In the genomic region with DNA sequence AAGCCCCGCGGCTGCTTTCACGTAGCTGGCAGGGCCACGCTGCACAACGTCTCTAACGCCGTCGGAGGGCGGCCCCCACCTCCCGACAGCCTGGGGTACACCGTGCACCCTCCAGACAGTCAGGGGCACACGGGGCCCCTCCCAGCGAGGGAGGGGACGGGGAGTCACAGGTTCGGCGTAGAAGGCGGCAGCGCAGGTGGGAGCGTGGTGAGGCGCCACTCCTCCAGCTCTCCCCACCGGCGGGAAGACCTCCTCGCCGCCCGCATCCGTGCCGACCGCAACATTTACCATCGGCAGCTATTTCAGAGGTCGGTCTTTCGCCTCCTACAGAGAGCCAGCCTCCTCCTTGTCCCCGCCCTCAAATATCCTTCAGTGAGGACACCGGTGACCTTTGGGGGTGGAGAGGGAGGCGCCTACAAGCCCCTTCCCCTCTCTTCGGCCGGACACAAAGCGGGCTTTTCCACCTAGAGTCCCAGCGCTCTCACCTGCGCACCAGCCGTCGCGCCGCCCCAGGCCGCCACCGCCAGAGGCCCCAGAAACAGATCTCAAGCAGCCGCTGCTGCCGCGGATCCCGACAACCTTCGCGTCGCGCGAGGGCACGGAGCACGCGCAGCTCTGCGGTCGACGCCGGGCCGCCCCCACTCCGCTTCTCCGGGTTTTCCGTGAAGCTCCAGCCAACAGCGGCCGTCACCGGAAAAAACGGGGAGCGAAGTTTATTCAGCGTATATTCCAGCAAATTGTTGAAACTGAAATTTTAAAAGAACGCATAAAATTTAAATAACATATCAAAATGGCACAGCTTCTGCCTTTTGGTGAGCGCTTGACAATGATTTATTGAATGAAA, we compare ENCODE assay signal across 8 cellular contexts. TPM values are rescaled to one million over a fixed set of nuclear protein-coding genes. Genes with fewer than 3 reads are reported as not detected.
DNase-seq lines count a peak whose midpoint lies in the region; ATAC-seq, FAIRE-seq and TF ChIP-seq lines count a peak whose summit lies in the region.

MKKS (minus strand) TSS at position 600 of the 844 bp plus-strand sequence. CDS start 20,708 bp downstream, outside the sequence.

- H3K4me1 Mint-ChIP-seq in immature natural killer cell, result peaks cover 34 to 67% of the 10 kb centered on the region in 2 donors

- H3K27ac Mint-ChIP-seq in immature natural killer cell, result peak within 1 kb of the TSS; percentile 91 to 98 (median 94)

- H3K9me3 Mint-ChIP-seq in immature natural killer cell, result no peaks in the 10 kb centered on the region

- ATAC-seq in A549, result peak; percentile 75 to 79
- peak; percentile 33 for ATAC-seq in GM18861 (IDR thresholded peaks at IDR 0.05; ENCODE audit: unreplicated experiment)
- ATAC-seq in HG03066 (IDR thresholded peaks at IDR 0.05; ENCODE audit: low read depth, unreplicated experiment), result peak; percentile 55

- no peak for TF ChIP-seq CTCF in A549 (IDR thresholded peaks at IDR 0.05)
- TF ChIP-seq CTCF in VCaP (conservative IDR thresholded peaks at IDR 0.05), result 0 out of 2 replicates have a peak, but pooled peaks have one; percentile 8

- TF ChIP-seq POLR2A in A549 (IDR thresholded peaks at IDR 0.05; ENCODE audit: low read length), result peak; percentile 50

- H3K27ac ChIP-seq in A549 (peak within 1 kb of the TSS; percentile 90 to 96), VCaP (peak within 1 kb of the TSS; percentile 93)

- peak; percentile 89 to 95 for DNase-seq in A549 (ENCODE audit: low read depth in 1 of 2, low spot score in 1 of 2)
- DNase-seq in NCI-H2171 (lab: John Stamatoyannopoulos, UW), result peak; percentile 96
- peak; percentile 83 to 93 for DNase-seq in T47D (ENCODE audit: low read depth in 1 of 2, low spot score in 1 of 2)
- peak; percentile 86 to 88 (median 87) for DNase-seq in immature natural killer cell
- DNase-seq in smooth muscle cell of the brain vasculature (ENCODE audit: low read depth, low spot score), result peak; percentile 79

- no peak; a peak in 2 of 5 replicates for TF ChIP-seq RAD21 in A549 (conservative IDR thresholded peaks at IDR 0.05 in 1 of 2, IDR thresholded peaks at IDR 0.05 in 1 of 2)

- peaks cover 61% of the 10 kb centered on the region for H3K4me1 ChIP-seq in A549

- peak within 1 kb of the TSS; percentile 91 to 99 (median 97) for H3K4me3 Mint-ChIP-seq in immature natural killer cell

- CTCF ChIA-PET in A549 (lab: Yijun Ruan, JAX), result interaction anchor here (0.6 to 2.7 kb wide), 24 partner anchors 9 to 815 kb away, joined by 3 to 29 read pairs (median 3); no protein-coding TSS in a partner anchor

- H3K36me3 Mint-ChIP-seq in immature natural killer cell, result no peaks in the 10 kb centered on the region

- POLR2A ChIA-PET in A549 (lab: Yijun Ruan, JAX), result interaction anchor here (0.6 to 3.2 kb wide), 49 partner anchors 9 to 1021 kb away, joined by 3 to 39 read pairs (median 6); partner anchors contain the start of genes ANKEF1, JAG1 and SNAP25

- peak within 1 kb of the TSS; percentile 92 for H3K4me2 ChIP-seq in A549

- FAIRE-seq in A549 (lab: Jason Lieb, UNC), result no peak

- TF ChIP-seq EP300 in A549 (IDR thresholded peaks at IDR 0.05), result no peak; a peak in 1 of 5 replicates

- 1% methylated on average over 52 of the region's 73 CpGs for WGBS in A549 (ENCODE audit: missing lambda C conversion rate)

- no peaks in the 10 kb centered on the region for H3K9me3 ChIP-seq in A549

- H3K4me3 ChIP-seq in A549, result peak within 1 kb of the TSS; percentile 75

- H3K27me3 Mint-ChIP-seq in immature natural killer cell (ENCODE audit: low read depth in 3 of 3), result peaks cover 9 to 18% (median 11%) of the 10 kb centered on the region in 3 donors

- in situ Hi-C loops in T47D (cut with HindIII; ENCODE audit: low pct_unique_long_range_greater_than_20kb, low sequenced_read_pairs), result no loop called here

TF ChIP-seq in A549, 52 proteins besides CTCF, POLR2A, EP300 and RAD21 (continues in another document):
- TF ChIP-seq USF2 (IDR thresholded peaks at IDR 0.05) (no peak), RFX5 (IDR thresholded peaks at IDR 0.05) (peak; percentile 76; the same call in 1 of the 2 replicates), RARB (CRISPR knock-in tag; IDR thresholded peaks at IDR 0.05) (no peak), ZNF302 (CRISPR knock-in tag; IDR thresholded peaks at IDR 0.05) (no peak), EHF (CRISPR knock-in tag; IDR thresholded peaks at IDR 0.05) (peak; percentile 32; the same call in 1 of the 2 replicates), CHD4 (IDR thresholded peaks at IDR 0.05; ENCODE audit: borderline replicate concordance) (no peak), ATOH8 (CRISPR knock-in tag; IDR thresholded peaks at IDR 0.05; ENCODE audit: low read depth) (peak; percentile 82; the same call in 1 of the 2 replicates), NR3C1 (IDR thresholded peaks at IDR 0.05) (no peak), TFCP2L1 (CRISPR knock-in tag; IDR thresholded peaks at IDR 0.05) (0 out of 2 replicates have a peak, but pooled peaks have one; percentile 53), EHMT2 (IDR thresholded peaks at IDR 0.05; ENCODE audit: low read depth) (no peak), KDM1A (IDR thresholded peaks at IDR 0.05; ENCODE audit: low read depth) (no peak), ZSCAN20 (CRISPR knock-in tag; IDR thresholded peaks at IDR 0.05) (no peak), FOXS1 (CRISPR knock-in tag; IDR thresholded peaks at IDR 0.05) (no peak), BHLHE40 (IDR thresholded peaks at IDR 0.05; ENCODE audit: low read depth, low read length) (no peak), POLR2AphosphoS2 (conservative IDR thresholded peaks at IDR 0.05; ENCODE audit: low read length) (no peak), ZC3H11A (IDR thresholded peaks at IDR 0.05) (no peak), HOXB13 (CRISPR knock-in tag; IDR thresholded peaks at IDR 0.05; ENCODE audit: low read depth) (no peak; the same call in 1 of the 2 replicates), RCOR1 (IDR thresholded peaks at IDR 0.05; ENCODE audit: low read depth, low read length) (no peak), SREBF2 (IDR thresholded peaks at IDR 0.05) (no peak), CBX8 (IDR thresholded peaks at IDR 0.05) (no peak), MYC (IDR thresholded peaks at IDR 0.05; ENCODE audit: borderline replicate concordance, low read length) (peak; percentile 61; the same call in 1 of the 2 replicates), GATA3 (IDR thresholded peaks at IDR 0.05; ENCODE audit: borderline replicate concordance) (peak; percentile 3; the same call in 1 of the 2 replicates), HMGXB4 (CRISPR knock-in tag; IDR thresholded peaks at IDR 0.05; ENCODE audit: borderline replicate concordance) (no peak), PHF8 (IDR thresholded peaks at IDR 0.05; ENCODE audit: borderline replicate concordance, low read depth) (peak; percentile 46), ESRRA (IDR thresholded peaks at IDR 0.05; ENCODE audit: borderline replicate concordance, low read length) (peak; percentile 83), MAZ (IDR thresholded peaks at IDR 0.05; ENCODE audit: borderline replicate concordance, low read depth, low read length) (no peak), FOSL2 (IDR thresholded peaks at IDR 0.05) (no peak), FOSL2 (CRISPR knock-in tag; IDR thresholded peaks at IDR 0.05) (peak; percentile 47)
- TF ChIP-seq, protein P1, sequence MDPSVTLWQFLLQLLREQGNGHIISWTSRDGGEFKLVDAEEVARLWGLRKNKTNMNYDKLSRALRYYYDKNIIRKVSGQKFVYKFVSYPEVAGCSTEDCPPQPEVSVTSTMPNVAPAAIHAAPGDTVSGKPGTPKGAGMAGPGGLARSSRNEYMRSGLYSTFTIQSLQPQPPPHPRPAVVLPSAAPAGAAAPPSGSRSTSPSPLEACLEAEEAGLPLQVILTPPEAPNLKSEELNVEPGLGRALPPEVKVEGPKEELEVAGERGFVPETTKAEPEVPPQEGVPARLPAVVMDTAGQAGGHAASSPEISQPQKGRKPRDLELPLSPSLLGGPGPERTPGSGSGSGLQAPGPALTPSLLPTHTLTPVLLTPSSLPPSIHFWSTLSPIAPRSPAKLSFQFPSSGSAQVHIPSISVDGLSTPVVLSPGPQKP (IDR thresholded peaks at IDR 0.05; ENCODE audit: low read depth, low read length), result no peak

RNA-seq across cellular contexts. Expression of gene MKKS, which starts in this region (rescaled TPM):
- polyA plus RNA-seq in A549 (2011; rRNA removed), result 85.2 and 94.2 TPM in 2 replicates
- 16.8 and 17.8 TPM in 2 replicates for polyA plus RNA-seq in A549 (2012; cell fraction: cytosol; rRNA removed)
- 4.5 and 7.3 TPM in 2 replicates for polyA plus RNA-seq in A549 (2012; cell fraction: nucleus; rRNA removed)
- 24.3 to 27.6 TPM (median 25.8 TPM) in 3 replicates for polyA plus RNA-seq in A549 (2017; fragmentation: RNase III; extraction: RNeasy Plus Mini Kit Qiagen cat#74134 plus additional on column Dnase treatment)
- polyA minus RNA-seq in A549 (2011; rRNA and poly(A)+ RNA removed), result 24.7 and 24.9 TPM in 2 replicates
- polyA plus RNA-seq in immature natural killer cell, result 10 to 100 TPM; 17.3 to 27.5 (median 26.8) TPM

Comparison
In these comparisons a context has a peak if more than half of its experiments do, and no peak if none do; other contexts are left out.
1. Peak in every context shown above with its lines: DNase-seq, ATAC-seq, H3K4me3 ChIP-seq and H3K27ac ChIP-seq.